8 cellular contexts compared by ENCODE assay signal in genomic region chr2:60880988-60881932, GRCh38. TPM values are rescaled to one million over a fixed set of nuclear protein-coding genes. Genes with fewer than 3 reads are reported as not detected.
DNase-seq lines count a peak whose midpoint lies in the region; ATAC-seq and TF ChIP-seq lines count a peak whose summit lies in the region.

TSS of gene REL (plus strand) at chr2:60881574. CDS start at chr2:60881841, 267 bp downstream.

- no peak for TF ChIP-seq CTCF in right lobe of liver (IDR thresholded peaks at IDR 0.05)

- intact Hi-C loops in right lobe of liver (cut with DNase I): no loop called here

- H3K36me3 ChIP-seq in right lobe of liver: no peaks in the 10 kb centered on the region

- ATAC-seq in GM19328 (IDR thresholded peaks at IDR 0.05; ENCODE audit: unreplicated experiment) (peak; percentile 70), HG03469 (IDR thresholded peaks at IDR 0.05; ENCODE audit: unreplicated experiment) (peak; percentile 51), right lobe of liver (peak; percentile 89 to 96 (median 92))

- H3K27me3 ChIP-seq in right lobe of liver: no peaks in the 10 kb centered on the region

- under 1% methylated on average over 23 of the region's 98 CpGs for WGBS in right lobe of liver (ENCODE audit: insufficient coverage, low coverage, low lambda C conversion rate, missing lambda C conversion rate)

- peak within 1 kb of the TSS; percentile 99 to 100 (median 99) for H3K27ac ChIP-seq in right lobe of liver

- H3K9me3 ChIP-seq in right lobe of liver: no peaks in the 10 kb centered on the region

- TF ChIP-seq POLR2A in right lobe of liver (IDR thresholded peaks at IDR 0.05): peak; percentile 95

- H3K4me3 ChIP-seq in right lobe of liver: peak within 1 kb of the TSS; percentile 71 to 83 (median 76)

- H3K4me1 ChIP-seq in right lobe of liver: peaks cover 0 to 23% (median 0%) of the 10 kb centered on the region in 4 donors

- DNase-seq in CD1c-positive myeloid dendritic cell (ENCODE audit: extremely low spot score) (peak; percentile 96), NCI-H748 treated with DMSO at 0.1 percent for 48 hours (lab: John Stamatoyannopoulos, UW) (peak; percentile 46), dermis microvascular lymphatic vessel endothelial cell (ENCODE audit: low read depth in 2 of 2) (peak; percentile 81 to 94), right lobe of liver (peak; percentile 96 to 97 (median 97))
- peak; percentile 91 to 92 for DNase-seq in activated CD4-positive, alpha-beta T cell treated with anti-CD3 and anti-CD28 coated beads, Interleukin-2, amount 50 U/mL, for 48 hours
- peak; percentile 89 for DNase-seq in stimulated activated CD4-positive, alpha-beta T cell treated with anti-CD3 and anti-CD28 coated beads, Interleukin-4, amount 100 ng/mL, for 24 hours

RNA-seq across cellular contexts. Expression of gene REL, which starts in this region (rescaled TPM):
- total RNA-seq in dermis microvascular lymphatic vessel endothelial cell: 8.6 and 23.3 TPM in 2 replicates
- 1 to 10 TPM; 3.5 to 7.5 (median 5.0) TPM for total RNA-seq in right lobe of liver

Comparison
In these comparisons a context has a peak if more than half of its experiments do, and no peak if none do; other contexts are left out.
1. Peak in every context shown above with its lines: DNase-seq, ATAC-seq, H3K4me3 ChIP-seq and H3K27ac ChIP-seq.
2. DNase-seq: peak in every context shown above with its lines; median percentile 97 in right lobe of liver; 96 in CD1c-positive myeloid dendritic cell; 92 in activated CD4-positive, alpha-beta T cell treated with anti-CD3 and anti-CD28 coated beads, Interleukin-2, amount 50 U/mL, for 48 hours; 89 in stimulated activated CD4-positive, alpha-beta T cell treated with anti-CD3 and anti-CD28 coated beads, Interleukin-4, amount 100 ng/mL, for 24 hours; 88 in dermis microvascular lymphatic vessel endothelial cell; 46 in NCI-H748 treated with DMSO at 0.1 percent for 48 hours.